Comparison of ENCODE assay signal across 9 cellular contexts in the genomic region with DNA sequence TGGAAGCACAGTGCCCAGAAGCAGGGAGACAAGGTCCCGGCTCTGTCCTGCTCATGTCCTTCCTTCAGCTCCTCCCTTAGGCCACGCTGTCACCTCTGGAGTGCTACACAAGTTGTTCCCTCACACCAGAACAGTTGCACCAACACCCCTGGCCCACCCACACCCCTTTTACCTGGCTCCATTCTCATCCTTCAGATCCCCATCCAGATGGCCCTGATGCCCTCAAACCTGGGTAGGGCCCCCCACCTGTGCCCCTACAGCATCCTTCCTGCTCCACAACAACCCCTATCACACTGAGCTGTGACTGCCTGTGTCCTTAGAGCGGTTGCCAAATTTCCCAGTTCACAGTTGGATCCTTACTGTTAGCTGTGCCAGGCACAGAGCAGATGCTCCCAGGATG. TPM values are rescaled to one million over a fixed set of nuclear protein-coding genes. Genes with fewer than 3 reads are reported as not detected.
"Had no signal": no experiment of that assay in that cellular context is flagged by ENCODE, and none has a peak within 500 bp of the region (broad histone marks: within the 10 kb centered on the region; RNA-seq: fewer than 3 reads in every experiment).

No MANE protein-coding gene starts in this region.

- H3K9me3 Mint-ChIP-seq: HFFc6 had no signal

- H3K9me3 ChIP-seq: HAP-1 had no signal

- H3K4me1 ChIP-seq: HAP-1 had no signal

- H3K27ac ChIP-seq: GM23248 had no signal

- H3K27ac Mint-ChIP-seq: HFFc6 had no signal

- H3K4me3 Mint-ChIP-seq: HFFc6 had no signal

- ATAC-seq: HCT116, K562 had no signal

- H3K4me3 ChIP-seq: GM23248, HAP-1, K562 had no signal

- DNase-seq: GOT3, H7, HFFc6, IMR-90 had no signal

RNA-seq across cellular contexts. Expression of a gene that starts 58.5 kb away (rescaled TPM):
- total RNA-seq: HT-29 had no signal
